8 cellular contexts compared by ENCODE assay signal in the genomic region with DNA sequence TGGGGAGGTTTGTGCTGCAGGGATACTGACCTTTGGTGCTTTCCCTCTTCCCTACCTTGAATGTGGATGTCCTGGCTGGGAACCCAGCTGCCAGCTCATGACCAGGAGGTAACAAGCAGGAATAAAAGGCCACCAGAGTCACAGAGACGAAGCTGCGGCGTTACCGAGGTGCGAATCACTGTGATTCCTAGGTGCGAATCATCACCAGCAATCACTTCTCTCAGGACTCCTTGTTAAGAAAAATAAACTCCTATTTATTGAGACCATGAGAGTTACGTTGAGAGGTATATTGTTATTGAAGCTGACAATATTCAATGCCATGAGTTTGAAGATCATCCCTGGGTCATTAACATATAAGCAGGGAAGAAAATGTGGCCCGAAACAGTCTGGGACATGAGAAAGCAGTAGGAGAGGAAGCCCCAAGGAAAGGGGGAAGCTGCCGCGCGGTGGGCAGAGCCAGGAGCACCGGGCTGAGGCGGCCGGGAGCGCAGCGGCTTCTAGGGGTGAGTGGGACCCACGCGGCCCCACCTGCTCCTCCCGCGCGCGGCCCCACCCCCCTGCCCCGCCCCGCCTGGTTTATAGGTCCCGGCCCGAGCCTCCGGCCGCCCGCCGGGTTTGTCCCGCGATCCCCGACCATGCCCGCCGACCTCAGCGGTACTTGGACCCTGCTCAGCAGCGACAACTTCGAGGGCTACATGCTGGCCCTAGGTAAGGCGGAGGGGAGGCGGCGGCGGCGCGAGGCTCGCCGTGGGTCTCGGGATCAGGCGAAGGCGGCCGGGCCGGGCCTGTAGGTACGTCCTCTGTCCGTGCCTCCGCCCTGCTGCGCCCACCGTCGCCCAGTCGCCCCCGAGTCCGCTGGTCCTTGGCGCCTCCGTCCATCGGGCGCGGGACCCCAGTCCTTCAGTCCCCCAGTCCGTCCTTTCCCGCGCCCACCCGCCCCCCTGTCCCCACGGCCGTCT. TPM values are rescaled to one million over a fixed set of nuclear protein-coding genes. Genes with fewer than 3 reads are reported as not detected.
DNase-seq lines count a peak whose midpoint lies in the region; ATAC-seq and TF ChIP-seq lines count a peak whose summit lies in the region.

A gene (plus strand): TSS at position 605 of the 959 bp plus-strand sequence. CDS start 31 bp downstream, at position 636.

- H3K9me3 ChIP-seq in HUES6 (ENCODE audit: control insufficient read depth, insufficient read depth, low read depth, low read length) = peaks cover 4% of the 10 kb centered on the region; the same call in 1 of the 2 replicates
- H3K9me3 ChIP-seq in left ventricle myocardium inferior (replicated peaks) = no peaks in the 10 kb centered on the region

- TF ChIP-seq CTCF in BJ (IDR thresholded peaks at IDR 0.05; ENCODE audit: insufficient read depth, low read depth, low read length) (no peak), left ventricle myocardium inferior (IDR thresholded peaks at IDR 0.05; ENCODE audit: borderline replicate concordance) (no peak), retinal pigment epithelial cell (conservative IDR thresholded peaks at IDR 0.05; ENCODE audit: low read depth, low read length) (no peak)

- peak; percentile 34 to 48 for ATAC-seq in activated naive CD4-positive, alpha-beta T cell treated with anti-CD3 and anti-CD28 coated beads, Interleukin-2, amount 50 U/mL, for 72 hours
- ATAC-seq in HG02885 (IDR thresholded peaks at IDR 0.05; ENCODE audit: poor library complexity, unreplicated experiment) (no peak), GM21825 (IDR thresholded peaks at IDR 0.05; ENCODE audit: unreplicated experiment) (no peak)

- no peak for DNase-seq in BJ (ENCODE audit: low read depth)
- peak in 1 of 2 donors; percentile 15 for DNase-seq in activated naive CD4-positive, alpha-beta T cell treated with anti-CD3 and anti-CD28 coated beads, Interleukin-2, amount 50 U/mL, for 72 hours (ENCODE audit: low spot score in 2 of 2)
- peak; percentile 36 for DNase-seq in left ventricle myocardium inferior
- DNase-seq in retinal pigment epithelial cell (ENCODE audit: low read depth) = no peak
- no peak for DNase-seq in NCI-H2171 (lab: John Stamatoyannopoulos, UW)

- H3K9me3 Mint-ChIP-seq in activated naive CD4-positive, alpha-beta T cell treated with anti-CD3 and anti-CD28 coated beads, Interleukin-2, amount 50 U/mL, for 72 hours = no peaks in the 10 kb centered on the region

- peaks cover 6% of the 10 kb centered on the region; the same call in 1 of the 2 replicates for H3K4me1 ChIP-seq in HUES6 (ENCODE audit: control insufficient read depth, insufficient read depth, low read length)
- H3K4me1 ChIP-seq in left ventricle myocardium inferior = peaks cover 40% of the 10 kb centered on the region

- no peak within 1 kb of the TSS for H3K27ac Mint-ChIP-seq in activated naive CD4-positive, alpha-beta T cell treated with anti-CD3 and anti-CD28 coated beads, Interleukin-2, amount 50 U/mL, for 72 hours

- CTCF ChIA-PET in BJ (lab: Yijun Ruan, JAX) = no interaction called here

- peaks cover 7 to 16% of the 10 kb centered on the region in 2 donors for H3K36me3 Mint-ChIP-seq in activated naive CD4-positive, alpha-beta T cell treated with anti-CD3 and anti-CD28 coated beads, Interleukin-2, amount 50 U/mL, for 72 hours

- intact Hi-C loops in left ventricle myocardium inferior (cut with micrococcal nuclease) = no loop called here

- POLR2A ChIA-PET in BJ (lab: Charles Lee) = no interaction called here

- H3K27ac ChIP-seq in HUES6 (ENCODE audit: low read depth, low read length) = no peak within 1 kb of the TSS
- peak within 1 kb of the TSS; percentile 85 for H3K27ac ChIP-seq in left ventricle myocardium inferior (replicated peaks)

- H3K4me3 ChIP-seq in BJ (ENCODE audit: low read depth, low read length) = peak within 1 kb of the TSS; percentile 29
- H3K4me3 ChIP-seq in HUES6 (ENCODE audit: low read depth, low read length) = peak within 1 kb of the TSS; percentile 69
- peak within 1 kb of the TSS; percentile 84 for H3K4me3 ChIP-seq in left ventricle myocardium inferior
- peak within 1 kb of the TSS; percentile 35 for H3K4me3 ChIP-seq in retinal pigment epithelial cell (ENCODE audit: low read length)

- H3K27me3 ChIP-seq in BJ (ENCODE audit: control insufficient read depth, insufficient read depth, low read length) (peaks cover 8% of the 10 kb centered on the region), HUES6 (ENCODE audit: control insufficient read depth, insufficient read depth, low read length) (peaks cover 40% of the 10 kb centered on the region), left ventricle myocardium inferior (ENCODE audit: low read depth) (peaks cover 22% of the 10 kb centered on the region)

- no peaks in the 10 kb centered on the region for H3K36me3 ChIP-seq in BJ (ENCODE audit: control insufficient read depth, insufficient read depth, low read length)
- H3K36me3 ChIP-seq in HUES6 (ENCODE audit: control insufficient read depth, insufficient read depth, low read length) = no peaks in the 10 kb centered on the region
- H3K36me3 ChIP-seq in left ventricle myocardium inferior = no peaks in the 10 kb centered on the region

- H3K9ac ChIP-seq in HUES6 (ENCODE audit: low read length) = no peak within 1 kb of the TSS

RNA-seq across cellular contexts. Expression of the gene that starts here (rescaled TPM):
- 0.42 and 0.50 TPM in 2 replicates for polyA plus RNA-seq in BJ (2011; rRNA removed)
- 0.43 TPM in 1 of 2 replicates, not detected in the other for polyA minus RNA-seq in BJ (2011; rRNA and poly(A)+ RNA removed)
- not detected for total RNA-seq in activated naive CD4-positive, alpha-beta T cell treated with anti-CD3 and anti-CD28 coated beads, Interleukin-2, amount 50 U/mL, for 72 hours
- 23.1 TPM for total RNA-seq in left ventricle myocardium inferior

Comparison
In these comparisons a context has a peak if more than half of its experiments do, and no peak if none do; other contexts are left out.
1. RNA of the gene that starts here (total RNA-seq): 23.1 TPM in left ventricle myocardium inferior (single experiment); not detected in activated naive CD4-positive, alpha-beta T cell treated with anti-CD3 and anti-CD28 coated beads, Interleukin-2, amount 50 U/mL, for 72 hours; every median in the first group is over 10 times any median in the second.
2. Peak in ATAC-seq in activated naive CD4-positive, alpha-beta T cell treated with anti-CD3 and anti-CD28 coated beads, Interleukin-2, amount 50 U/mL, for 72 hours; RNA of the gene not detected or under 1 TPM.
3. H3K4me3 ChIP-seq: peak in every context shown above with its lines; median percentile 84 in left ventricle myocardium inferior; 69 in HUES6; 35 in retinal pigment epithelial cell; 29 in BJ.